In genomic region chr15:32481683-32482082, GRCh38 we compare ENCODE assay signal across 3 cellular contexts. TPM values are rescaled to one million over a fixed set of nuclear protein-coding genes. Genes with fewer than 3 reads are reported as not detected.
"Had no signal": no experiment of that assay in that cellular context is flagged by ENCODE, and none has a peak within 500 bp of the region (broad histone marks: within the 10 kb centered on the region; RNA-seq: fewer than 3 reads in every experiment).

No MANE protein-coding gene starts in this region.

RNA-seq across cellular contexts. Expression of gene GOLGA8O, which starts 26.2 kb away (rescaled TPM):
- total RNA-seq: GM23338, H1 had no signal
- polyA plus RNA-seq: GM23338, H1, IgD-negative memory B cell had no signal
